In genomic region chr1:206803221-206803730, GRCh38 we compare ENCODE assay signal across 7 cellular contexts.
DNase-seq lines count a peak whose midpoint lies in the region; ATAC-seq and TF ChIP-seq lines count a peak whose summit lies in the region.

No MANE protein-coding gene starts in this region.

- H3K9me3 ChIP-seq in WERI-Rb-1 (ENCODE audit: severe bottlenecking) = no peaks in the 10 kb centered on the region

- DNase-seq in activated T-cell treated with anti-CD3 and anti-CD28 coated beads for 48 hours (ENCODE audit: low read depth) (peak; percentile 58), WERI-Rb-1 (no peak), SW 1271 (lab: John Stamatoyannopoulos, UW) (no peak), OCI-M1 (lab: John Stamatoyannopoulos, UW) (no peak)
- DNase-seq in stimulated activated CD4-positive, alpha-beta T cell treated with anti-CD3 and anti-CD28 coated beads, Interleukin-2, amount 100 ng/mL, for 4 hours (ENCODE audit: low read depth) = peak; percentile 70

- ATAC-seq in GM21360 (IDR thresholded peaks at IDR 0.05; ENCODE audit: unreplicated experiment) = peak; percentile 87
- peak; percentile 93 for ATAC-seq in HG03469 (IDR thresholded peaks at IDR 0.05; ENCODE audit: unreplicated experiment)

- H3K27ac ChIP-seq in WERI-Rb-1 = no peak overlapping the region

- H3K36me3 ChIP-seq in WERI-Rb-1 = no peaks in the 10 kb centered on the region

- TF ChIP-seq CTCF in WERI-Rb-1 (IDR thresholded peaks at IDR 0.05; ENCODE audit: low read depth, low read length) = no peak

- H3K4me3 ChIP-seq in WERI-Rb-1 (ENCODE audit: low read depth, low read length) = no peak overlapping the region

- H3K27me3 ChIP-seq in WERI-Rb-1 (ENCODE audit: insufficient read depth, low read depth, severe bottlenecking) = peaks cover 93% of the 10 kb centered on the region

Comparison
In these comparisons a context has a peak if more than half of its experiments do, and no peak if none do; other contexts are left out.
1. DNase-seq: peak in activated T-cell treated with anti-CD3 and anti-CD28 coated beads for 48 hours (single experiment) and stimulated activated CD4-positive, alpha-beta T cell treated with anti-CD3 and anti-CD28 coated beads, Interleukin-2, amount 100 ng/mL, for 4 hours (single experiment); none in WERI-Rb-1 (single experiment), SW 1271 (0 of 2) and OCI-M1 (single experiment).